ENCODE assay signal across 1 cellular context in the genomic region with DNA sequence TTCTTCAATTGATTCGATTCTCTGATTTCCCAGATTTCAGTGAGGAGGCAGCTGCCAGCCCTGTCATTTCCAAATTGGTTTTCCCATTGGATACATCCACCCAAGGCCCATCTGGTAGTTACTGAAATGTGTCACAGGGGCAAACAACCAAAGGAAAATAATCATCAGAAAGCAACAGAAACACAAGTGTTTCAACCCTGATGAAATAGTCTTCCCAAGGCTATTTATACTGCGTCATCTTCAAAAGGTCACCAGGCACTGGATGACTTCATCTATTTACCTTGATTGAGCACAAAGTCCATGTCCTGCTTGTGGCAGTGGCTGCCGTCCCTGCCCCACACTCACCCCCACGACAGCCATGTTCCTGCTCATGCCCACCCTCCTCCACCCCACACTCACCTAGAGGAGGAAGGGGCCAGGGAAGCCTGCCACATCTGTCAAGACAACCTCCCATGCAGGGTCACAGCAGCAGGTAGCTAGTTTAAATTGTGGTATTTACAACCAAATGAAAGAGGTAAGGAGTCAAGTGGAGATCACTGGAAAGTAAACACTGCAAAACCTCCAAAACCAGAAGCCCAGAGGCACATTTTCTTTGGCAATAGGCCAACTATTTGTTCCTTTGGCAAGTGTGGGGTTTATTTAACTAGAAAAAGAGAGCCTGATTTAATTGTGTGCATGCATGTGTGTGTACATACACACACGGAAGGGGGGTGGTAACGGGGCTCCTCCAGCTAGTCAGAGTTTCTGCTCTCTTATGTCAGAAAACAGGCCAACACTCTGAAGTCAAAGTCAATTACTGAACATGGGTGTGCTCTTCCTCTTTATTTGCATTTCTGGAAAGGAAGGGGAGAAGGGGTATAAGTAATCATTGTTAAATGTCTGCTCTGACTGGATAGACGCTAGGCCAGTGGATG.
A peak's percentile ranks its signal among the peaks of the same experiment; 100 is the strongest.
TF ChIP-seq lines count a peak whose summit lies in the region.

No MANE protein-coding gene starts in this region.

TF ChIP-seq in K562, 482 proteins besides CTCF, POLR2A, EP300 and RAD21:
- TF ChIP-seq ARID1B (IDR thresholded peaks at IDR 0.05) (no peak), CBX2 (IDR thresholded peaks at IDR 0.05; ENCODE audit: insufficient read depth, low read length, poor library complexity, severe bottlenecking) (no peak), NFIX (CRISPR knock-in tag; IDR thresholded peaks at IDR 0.05; ENCODE audit: low read depth) (peak; percentile 89), JUND (IDR thresholded peaks at IDR 0.05; ENCODE audit: borderline replicate concordance, low read depth, low read length) (peak; percentile 13; the same call in 1 of the 2 replicates), JUND (tag; IDR thresholded peaks at IDR 0.05; ENCODE audit: borderline replicate concordance, low read depth, low read length) (no peak), ATF7 (IDR thresholded peaks at IDR 0.05) (0 out of 2 replicates have a peak, but pooled peaks have one; percentile 26), SRSF1 (IDR thresholded peaks at IDR 0.05; ENCODE audit: low read depth, low read length) (no peak), KDM4B (IDR thresholded peaks at IDR 0.05; ENCODE audit: borderline replicate concordance in 2 of 2, low read depth in 1 of 2) (no peak), TSC22D4 (tag; IDR thresholded peaks at IDR 0.05) (no peak), PHB (CRISPR knock-in tag; IDR thresholded peaks at IDR 0.05) (no peak), NCOA1 (IDR thresholded peaks at IDR 0.05; ENCODE audit: low read depth) (no peak), GABPA (tag; conservative IDR thresholded peaks at IDR 0.05; ENCODE audit: low read depth) (no peak), ZFP36 (IDR thresholded peaks at IDR 0.05; ENCODE audit: low read depth, low read length, partially characterized antibody) (no peak), NFIC (IDR thresholded peaks at IDR 0.05) (peak; percentile 97), E2F3 (CRISPR knock-in tag; IDR thresholded peaks at IDR 0.05) (no peak), NFYB (IDR thresholded peaks at IDR 0.05; ENCODE audit: extremely low read depth, insufficient read length) (no peak)
- TF ChIP-seq, protein P1, sequence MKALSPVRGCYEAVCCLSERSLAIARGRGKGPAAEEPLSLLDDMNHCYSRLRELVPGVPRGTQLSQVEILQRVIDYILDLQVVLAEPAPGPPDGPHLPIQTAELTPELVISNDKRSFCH (CRISPR knock-in tag; IDR thresholded peaks at IDR 0.05), result no peak
- TF ChIP-seq, protein P1 (tag; IDR thresholded peaks at IDR 0.05), result peak; percentile 55; the same call in 1 of the 2 replicates
- TF ChIP-seq, protein P2, sequence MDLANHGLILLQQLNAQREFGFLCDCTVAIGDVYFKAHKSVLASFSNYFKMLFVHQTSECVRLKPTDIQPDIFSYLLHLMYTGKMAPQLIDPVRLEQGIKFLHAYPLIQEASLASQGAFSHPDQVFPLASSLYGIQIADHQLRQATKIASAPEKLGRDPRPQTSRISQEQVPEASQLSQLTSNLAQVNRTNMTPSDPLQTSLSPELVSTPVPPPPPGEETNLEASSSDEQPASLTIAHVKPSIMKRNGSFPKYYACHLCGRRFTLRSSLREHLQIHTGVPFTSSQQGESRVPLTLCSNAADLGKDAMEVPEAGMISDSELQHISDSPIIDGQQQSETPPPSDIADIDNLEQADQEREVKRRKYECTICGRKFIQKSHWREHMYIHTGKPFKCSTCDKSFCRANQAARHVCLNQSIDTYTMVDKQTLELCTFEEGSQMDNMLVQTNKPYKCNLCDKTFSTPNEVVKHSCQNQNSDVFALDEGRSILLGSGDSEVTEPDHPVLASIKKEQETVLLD (IDR thresholded peaks at IDR 0.05), result no peak
- TF ChIP-seq, protein P3, sequence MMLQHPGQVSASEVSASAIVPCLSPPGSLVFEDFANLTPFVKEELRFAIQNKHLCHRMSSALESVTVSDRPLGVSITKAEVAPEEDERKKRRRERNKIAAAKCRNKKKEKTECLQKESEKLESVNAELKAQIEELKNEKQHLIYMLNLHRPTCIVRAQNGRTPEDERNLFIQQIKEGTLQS (IDR thresholded peaks at IDR 0.05), result peak; percentile 68
- TF ChIP-seq, protein P3 (CRISPR knock-in tag; conservative IDR thresholded peaks at IDR 0.05), result no peak
- TF ChIP-seq, protein P4, sequence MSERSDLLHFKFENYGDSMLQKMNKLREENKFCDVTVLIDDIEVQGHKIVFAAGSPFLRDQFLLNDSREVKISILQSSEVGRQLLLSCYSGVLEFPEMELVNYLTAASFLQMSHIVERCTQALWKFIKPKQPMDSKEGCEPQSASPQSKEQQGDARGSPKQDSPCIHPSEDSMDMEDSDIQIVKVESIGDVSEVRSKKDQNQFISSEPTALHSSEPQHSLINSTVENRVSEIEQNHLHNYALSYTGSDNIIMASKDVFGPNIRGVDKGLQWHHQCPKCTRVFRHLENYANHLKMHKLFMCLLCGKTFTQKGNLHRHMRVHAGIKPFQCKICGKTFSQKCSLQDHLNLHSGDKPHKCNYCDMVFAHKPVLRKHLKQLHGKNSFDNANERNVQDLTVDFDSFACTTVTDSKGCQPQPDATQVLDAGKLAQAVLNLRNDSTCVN (CRISPR knock-in tag; IDR thresholded peaks at IDR 0.05), result no peak
TF ChIP-seq in K562: peak in this region for 6.
